In the genomic region with DNA sequence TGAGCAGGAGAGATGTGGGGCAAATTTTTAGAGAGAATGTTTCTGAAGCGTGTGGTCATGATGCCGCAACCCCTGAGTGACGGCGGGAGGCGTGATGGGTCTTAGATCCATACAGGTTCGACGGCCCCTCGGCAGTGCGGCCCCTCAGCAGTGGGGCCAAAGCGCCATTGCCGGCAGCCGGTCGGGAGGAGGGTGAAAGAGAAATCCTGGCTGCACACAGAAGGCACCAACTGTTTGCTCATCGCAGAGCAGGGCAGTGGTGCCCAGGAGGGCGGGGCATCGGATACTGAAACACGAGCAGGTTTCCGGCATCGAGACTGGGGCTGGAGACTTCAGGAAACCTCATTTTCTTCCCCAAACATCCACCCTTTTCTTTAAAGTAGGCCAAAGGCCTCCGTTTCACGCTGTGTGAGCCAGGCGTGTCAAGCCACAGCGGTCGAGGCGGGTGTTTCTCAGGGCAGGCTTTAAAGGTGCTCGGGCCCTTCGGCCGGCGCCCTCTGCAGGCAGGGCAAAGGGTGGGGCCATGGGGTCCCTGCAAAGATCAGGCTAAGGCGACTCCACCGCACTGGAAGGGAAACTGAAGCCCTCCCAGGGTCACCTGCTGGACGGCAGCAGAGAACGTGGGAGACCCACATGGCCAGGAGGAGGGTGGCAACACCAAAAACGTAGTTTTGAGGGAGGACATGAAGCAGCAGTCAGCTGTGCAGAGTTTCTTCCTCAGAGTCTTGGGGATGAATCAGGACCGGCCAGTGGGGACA, we compare ENCODE assay signal across 12 cellular contexts.
"Had no signal": no experiment of that assay in that cellular context is flagged by ENCODE, and none has a peak within 500 bp of the region (broad histone marks: within the 10 kb centered on the region; RNA-seq: fewer than 3 reads in every experiment).

No MANE protein-coding gene starts in this region.

- FAIRE-seq: keratinocyte had no signal

- DNase-seq: activated B cell treated with CpG ODN at 0.5 μM for 24 hours; activated CD4-positive, alpha-beta T cell treated with anti-CD3 and anti-CD28 coated beads, Interleukin-2, amount 10 ng/mL, durations not matched to agents 7 days and 5 days; activated gamma-delta T cell; gastrocnemius medialis had no signal

- H3K36me3 ChIP-seq: breast epithelium, gastrocnemius medialis, right atrium auricular region, upper lobe of left lung had no signal

- H3K4me3 Mint-ChIP-seq: activated B cell treated with CpG ODN at 0.5 μM for 24 hours; activated CD4-positive, alpha-beta T cell treated with anti-CD3 and anti-CD28 coated beads, Interleukin-2, amount 10 ng/mL, durations not matched to agents 7 days and 5 days; mesothelial cell of epicardium; stimulated activated effector memory CD8-positive, alpha-beta T cell treated with anti-CD3 and anti-CD28 coated beads, Interleukin-12 subunit alpha, Interleukin-12 subunit beta, amount 100 ng/mL, for 72 hours; T-helper 1 cell treated with Interleukin-12 subunit alpha and Interleukin-12 subunit beta and Interleukin-4 antibody, amounts not matched to agents 30 μg/mL and 1 μg/mL, for 36 hours had no signal

- H3K36me3 Mint-ChIP-seq: mesothelial cell of epicardium; stimulated activated effector memory CD8-positive, alpha-beta T cell treated with anti-CD3 and anti-CD28 coated beads, Interleukin-12 subunit alpha, Interleukin-12 subunit beta, amount 100 ng/mL, for 72 hours had no signal

- H3K27ac Mint-ChIP-seq: activated B cell treated with CpG ODN at 0.5 μM for 24 hours; activated CD4-positive, alpha-beta T cell treated with anti-CD3 and anti-CD28 coated beads, Interleukin-2, amount 10 ng/mL, durations not matched to agents 7 days and 5 days; mesothelial cell of epicardium; stimulated activated effector memory CD8-positive, alpha-beta T cell treated with anti-CD3 and anti-CD28 coated beads, Interleukin-12 subunit alpha, Interleukin-12 subunit beta, amount 100 ng/mL, for 72 hours; T-helper 1 cell treated with Interleukin-12 subunit alpha and Interleukin-12 subunit beta and Interleukin-4 antibody, amounts not matched to agents 30 μg/mL and 1 μg/mL, for 36 hours had no signal

- H3K9me3 ChIP-seq: breast epithelium, gastrocnemius medialis, right atrium auricular region, upper lobe of left lung had no signal

- H3K9me3 Mint-ChIP-seq: activated B cell treated with CpG ODN at 0.5 μM for 24 hours; activated CD4-positive, alpha-beta T cell treated with anti-CD3 and anti-CD28 coated beads, Interleukin-2, amount 10 ng/mL, durations not matched to agents 7 days and 5 days; mesothelial cell of epicardium; stimulated activated effector memory CD8-positive, alpha-beta T cell treated with anti-CD3 and anti-CD28 coated beads, Interleukin-12 subunit alpha, Interleukin-12 subunit beta, amount 100 ng/mL, for 72 hours; T-helper 1 cell treated with Interleukin-12 subunit alpha and Interleukin-12 subunit beta and Interleukin-4 antibody, amounts not matched to agents 30 μg/mL and 1 μg/mL, for 36 hours had no signal

- H3K4me1 Mint-ChIP-seq: activated B cell treated with CpG ODN at 0.5 μM for 24 hours; activated CD4-positive, alpha-beta T cell treated with anti-CD3 and anti-CD28 coated beads, Interleukin-2, amount 10 ng/mL, durations not matched to agents 7 days and 5 days; mesothelial cell of epicardium; stimulated activated effector memory CD8-positive, alpha-beta T cell treated with anti-CD3 and anti-CD28 coated beads, Interleukin-12 subunit alpha, Interleukin-12 subunit beta, amount 100 ng/mL, for 72 hours had no signal

- H3K27ac ChIP-seq: breast epithelium, gastrocnemius medialis, right atrium auricular region, upper lobe of left lung had no signal

- H3K4me3 ChIP-seq: breast epithelium, gastrocnemius medialis, right atrium auricular region, smooth muscle cell, upper lobe of left lung had no signal

- H3K27me3 ChIP-seq: right atrium auricular region, upper lobe of left lung had no signal

- H3K4me2 ChIP-seq: smooth muscle cell had no signal

- H3K4me1 ChIP-seq: breast epithelium, gastrocnemius medialis, right atrium auricular region, upper lobe of left lung had no signal
